25 cellular contexts compared by ENCODE assay signal in genomic region chr10:120998251-120998650, GRCh38.
"Had no signal": no experiment of that assay in that cellular context is flagged by ENCODE, and none has a peak within 500 bp of the region (broad histone marks: within the 10 kb centered on the region; RNA-seq: fewer than 3 reads in every experiment).

No MANE protein-coding gene starts in this region.

- H3K4me1 ChIP-seq: gastrocnemius medialis, pancreas, right lobe of liver, suprapubic skin, upper lobe of right lung, uterus had no signal

- H3K27me3 ChIP-seq: gastrocnemius medialis, pancreas, right lobe of liver, transverse colon, upper lobe of right lung, uterus had no signal

- H3K4me3 Mint-ChIP-seq: endodermal cell; naive thymus-derived CD4-positive, alpha-beta T cell; nephron; stimulated activated naive B cell treated with anti-CD40 and anti-IgM and Interleukin-4, amounts not matched to agents 10 μg/mL and 1 μg/mL and 100 μg/mL, for 72 hours; stimulated activated naive CD8-positive, alpha-beta T cell treated with anti-CD3 and anti-CD28 coated beads, Interleukin-15, amount 100 ng/mL, for 72 hours had no signal

- H3K27me3 Mint-ChIP-seq: stimulated activated naive CD8-positive, alpha-beta T cell treated with anti-CD3 and anti-CD28 coated beads, Interleukin-15, amount 100 ng/mL, for 72 hours had no signal

- H3K9me3 ChIP-seq: pancreas, right lobe of liver, suprapubic skin, transverse colon, upper lobe of right lung, uterus had no signal

- H3K36me3 Mint-ChIP-seq: naive thymus-derived CD4-positive, alpha-beta T cell; stimulated activated naive B cell treated with anti-CD40 and anti-IgM and Interleukin-4, amounts not matched to agents 10 μg/mL and 1 μg/mL and 100 μg/mL, for 72 hours had no signal

- H3K4me3 ChIP-seq: dorsolateral prefrontal cortex, gastrocnemius medialis, pancreas, right lobe of liver, suprapubic skin, transverse colon, upper lobe of right lung, uterus had no signal

- H3K27ac ChIP-seq: dorsolateral prefrontal cortex, epithelial cell of prostate, gastrocnemius medialis, pancreas, right lobe of liver, suprapubic skin, transverse colon, upper lobe of right lung, uterus had no signal

- H3K36me3 ChIP-seq: gastrocnemius medialis, pancreas, right lobe of liver, suprapubic skin, transverse colon, upper lobe of right lung, uterus had no signal

- H3K27ac Mint-ChIP-seq: endodermal cell; naive thymus-derived CD4-positive, alpha-beta T cell; stimulated activated naive B cell treated with anti-CD40 and anti-IgM and Interleukin-4, amounts not matched to agents 10 μg/mL and 1 μg/mL and 100 μg/mL, for 72 hours; stimulated activated naive CD8-positive, alpha-beta T cell treated with anti-CD3 and anti-CD28 coated beads, Interleukin-15, amount 100 ng/mL, for 72 hours had no signal

- DNase-seq: dorsolateral prefrontal cortex; effector CD4-positive, alpha-beta T cell; endodermal cell; foreskin fibroblast; gastrocnemius medialis; head of caudate nucleus; mesenchymal stem cell; midbrain; naive thymus-derived CD4-positive, alpha-beta T cell; nucleus accumbens; pancreas; right lobe of liver; small intestine; stimulated activated CD4-positive, alpha-beta T cell treated with anti-CD3 and anti-CD28 coated beads, Interleukin-15, amount 100 ng/mL, for 24 hours; stimulated activated CD4-positive, alpha-beta T cell treated with anti-CD3 and anti-CD28 coated beads, Interleukin-2, amount 100 ng/mL, for 48 hours; stimulated activated naive B cell treated with anti-CD40 and anti-IgM and Interleukin-4, amounts not matched to agents 10 μg/mL and 1 μg/mL and 100 μg/mL, for 72 hours; stimulated activated naive CD8-positive, alpha-beta T cell treated with anti-CD3 and anti-CD28 coated beads, Interleukin-15, amount 100 ng/mL, for 72 hours; transverse colon; upper lobe of right lung; uterus had no signal

- FAIRE-seq: colon, keratinocyte, pancreas, small intestine had no signal

- H3K4me1 Mint-ChIP-seq: stimulated activated naive B cell treated with anti-CD40 and anti-IgM and Interleukin-4, amounts not matched to agents 10 μg/mL and 1 μg/mL and 100 μg/mL, for 72 hours; stimulated activated naive CD8-positive, alpha-beta T cell treated with anti-CD3 and anti-CD28 coated beads, Interleukin-15, amount 100 ng/mL, for 72 hours had no signal
